18 cellular contexts compared by ENCODE assay signal in genomic region chr5:137575847-137576246, GRCh38.
DNase-seq lines count a peak whose midpoint lies in the region; FAIRE-seq and TF ChIP-seq lines count a peak whose summit lies in the region.
"Had no signal": no experiment of that assay in that cellular context is flagged by ENCODE, and none has a peak within 500 bp of the region (broad histone marks: within the 10 kb centered on the region; RNA-seq: fewer than 3 reads in every experiment).

No MANE protein-coding gene starts in this region.

- no peaks in the 10 kb centered on the region for H3K36me3 ChIP-seq in BLaER1 treated with 17β-estradiol and CSF1 and Interleukin-3, amounts not matched to agents 10 nM and 100 nM

- H3K27ac ChIP-seq in BLaER1 treated with 17β-estradiol and CSF1 and Interleukin-3, amounts not matched to agents 10 nM and 100 nM: no peak overlapping the region
- H3K27ac ChIP-seq: psoas muscle had no signal

- no peak for TF ChIP-seq CTCF in HFF-Myc (IDR thresholded peaks at IDR 0.05; ENCODE audit: low read depth, low read length, missing control alignments)
- no peak for TF ChIP-seq CTCF in fibroblast of mammary gland (conservative IDR thresholded peaks at IDR 0.05; ENCODE audit: control insufficient read depth, insufficient read depth, low read depth, low read length)

- H3K9ac ChIP-seq in BLaER1 treated with 17β-estradiol and CSF1 and Interleukin-3, amounts not matched to agents 10 nM and 100 nM: no peak overlapping the region

- H3K4me2 ChIP-seq in BLaER1 treated with 17β-estradiol and CSF1 and Interleukin-3, amounts not matched to agents 10 nM and 100 nM: peak overlapping the region; percentile 16 to 74 (median 58); a peak in 21 of 22 replicates

- peak overlapping the region in 1 of 10 experiments; percentile 11; a peak in 1 of 20 replicates for H3K4me3 ChIP-seq in BLaER1 treated with 17β-estradiol and CSF1 and Interleukin-3, amounts not matched to agents 10 nM and 100 nM
- H3K4me3 ChIP-seq in HFF-Myc (replicated peaks; ENCODE audit: low read depth, low read length): no peak overlapping the region
- no peak overlapping the region for H3K4me3 ChIP-seq in fibroblast of mammary gland (ENCODE audit: control insufficient read depth, low read depth, low read length)
- H3K4me3 ChIP-seq: psoas muscle had no signal

- H3K27me3 ChIP-seq in BLaER1 treated with 17β-estradiol and CSF1 and Interleukin-3, amounts not matched to agents 10 nM and 100 nM: no peaks in the 10 kb centered on the region

- DNase-seq in HFF-Myc (ENCODE audit: extremely low read depth, low read depth): peak; percentile 44
- peak; percentile 50 for DNase-seq in NCI-H460 (ENCODE audit: extremely low read depth, low read depth)
- DNase-seq in fibroblast of mammary gland (ENCODE audit: low read depth): peak; percentile 83
- no peak for DNase-seq in DMS53 (lab: John Stamatoyannopoulos, UW)
- no peak for DNase-seq in NCI-H1436 (lab: John Stamatoyannopoulos, UW)
- no peak for DNase-seq in frontal cortex (ENCODE audit: low spot score in 2 of 2)
- no peak for DNase-seq in activated T-cell treated with anti-CD3 and anti-CD28 coated beads, Interleukin-2, amount 50 U/mL, for 1 hour
- DNase-seq: activated CD4-positive, alpha-beta T cell treated with anti-CD3 and anti-CD28 coated beads for 48 hours; activated naive CD8-positive, alpha-beta T cell treated with anti-CD3 and anti-CD28 coated beads, Interleukin-2, amount 50 U/mL, for 24 hours; activated T-cell treated with anti-CD3 and anti-CD28 coated beads, Interleukin-2, amount 50 U/mL, for 48 hours; hypothalamus; naive thymus-derived CD8-positive, alpha-beta T cell; NCI-H1092; NCI-H524; psoas muscle; RPMI8226; substantia nigra had no signal

- no peak for FAIRE-seq in frontal cortex (lab: Jason Lieb, UNC)

- H3K4me1 ChIP-seq in BLaER1 treated with 17β-estradiol and CSF1 and Interleukin-3, amounts not matched to agents 10 nM and 100 nM: peaks cover 20 to 77% (median 42%) of the 10 kb centered on the region in 10 experiments
- H3K4me1 ChIP-seq: psoas muscle had no signal

- peaks cover 17 to 36% (median 24%) of the 10 kb centered on the region in 11 experiments for H3K9me3 ChIP-seq in BLaER1 treated with 17β-estradiol and CSF1 and Interleukin-3, amounts not matched to agents 10 nM and 100 nM (replicated peaks in 1 of 11)
- H3K9me3 ChIP-seq: psoas muscle had no signal

- H4K20me1 ChIP-seq in BLaER1 treated with 17β-estradiol and CSF1 and Interleukin-3, amounts not matched to agents 10 nM and 100 nM: no peaks in the 10 kb centered on the region

Comparison
In these comparisons a context has a peak if more than half of its experiments do, and no peak if none do; other contexts are left out.
1. DNase-seq: peak in HFF-Myc (single experiment), NCI-H460 (single experiment) and fibroblast of mammary gland (single experiment); none in DMS53 (single experiment), NCI-H1436 (single experiment), frontal cortex (0 of 2) and activated T-cell treated with anti-CD3 and anti-CD28 coated beads, Interleukin-2, amount 50 U/mL, for 1 hour (single experiment).